ENCODE assay signal across 12 cellular contexts in genomic region chr21:31566061-31566460, GRCh38.
DNase-seq lines count a peak whose midpoint lies in the region; ATAC-seq and TF ChIP-seq lines count a peak whose summit lies in the region.
"Had no signal": no experiment of that assay in that cellular context is flagged by ENCODE, and none has a peak within 500 bp of the region (broad histone marks: within the 10 kb centered on the region; RNA-seq: fewer than 3 reads in every experiment).

No MANE protein-coding gene starts in this region.

- TF ChIP-seq CTCF in HEK293 (tag by site-specific recombination; IDR thresholded peaks at IDR 0.05): no peak
- peak; percentile 41; the same call in 1 of the 2 replicates for TF ChIP-seq CTCF in VCaP (conservative IDR thresholded peaks at IDR 0.05)

- POLR2A ChIA-PET in HEK293 (lab: Yijun Ruan, JAX): no interaction called here

- ATAC-seq in HG03469 (IDR thresholded peaks at IDR 0.05; ENCODE audit: unreplicated experiment) (no peak), GM18520 (IDR thresholded peaks at IDR 0.05; ENCODE audit: unreplicated experiment) (no peak)
- ATAC-seq: activated CD8-positive, alpha-beta T cell treated with anti-CD3 and anti-CD28 coated beads for 36 hours had no signal

- H3K9me3 ChIP-seq in HEK293 (ENCODE audit: control insufficient read depth, insufficient read depth, low read depth, low read length): no peaks in the 10 kb centered on the region

- DNase-seq in ACHN (peak; percentile 7), iris pigment epithelial cell (ENCODE audit: low read depth) (peak; percentile 22), KG1 (lab: John Stamatoyannopoulos, UW) (no peak), NCI-H1436 (lab: John Stamatoyannopoulos, UW) (no peak)
- DNase-seq: activated CD8-positive, alpha-beta T cell treated with anti-CD3 and anti-CD28 coated beads for 36 hours; activated naive CD4-positive, alpha-beta T cell treated with anti-CD3 and anti-CD28 coated beads for 36 hours; NCI-H2107; PC-9 had no signal

- H3K4me1 ChIP-seq in HEK293 (ENCODE audit: control insufficient read depth, insufficient read depth, low read length): no peaks in the 10 kb centered on the region

- no peak overlapping the region for H3K4me3 ChIP-seq in HEK293 (ENCODE audit: low read depth, low read length)
- H3K4me3 ChIP-seq: PC-9 had no signal

- CTCF ChIA-PET in HEK293 (lab: Yijun Ruan, JAX): interaction anchor here (0.6 to 2.9 kb wide), 8 partner anchors 14 to 466 kb away, joined by 3 to 18 read pairs (median 4); no protein-coding TSS in a partner anchor

- H3K36me3 ChIP-seq in HEK293 (ENCODE audit: control insufficient read depth in 2 of 2, insufficient read depth in 1 of 2, low read length in 2 of 2): no peaks in the 10 kb centered on the region

- H3K27ac ChIP-seq in HEK293 (ENCODE audit: extremely low read depth, low read depth, low read length) (no peak overlapping the region), VCaP (no peak overlapping the region)
- H3K27ac ChIP-seq: PC-9 had no signal

- in situ Hi-C loops in ACHN (cut with HindIII; ENCODE audit: low pct_ligation_motif_present, low pct_unique_long_range_greater_than_20kb, low sequenced_read_pairs): no loop called here

TF ChIP-seq in HEK293, 187 proteins besides CTCF, POLR2A, EP300 and RAD21:
- TF ChIP-seq ZFHX2 (tag by site-specific recombination; conservative IDR thresholded peaks at IDR 0.05): no peak
- TF ChIP-seq PRDM1 (tag by site-specific recombination; IDR thresholded peaks at IDR 0.05): peak; percentile 85

Comparison
In these comparisons a context has a peak if more than half of its experiments do, and no peak if none do; other contexts are left out.
1. DNase-seq: peak in ACHN (single experiment) and iris pigment epithelial cell (single experiment); none in KG1 (single experiment) and NCI-H1436 (single experiment).